Comparison of ENCODE assay signal across 10 cellular contexts in the genomic region with DNA sequence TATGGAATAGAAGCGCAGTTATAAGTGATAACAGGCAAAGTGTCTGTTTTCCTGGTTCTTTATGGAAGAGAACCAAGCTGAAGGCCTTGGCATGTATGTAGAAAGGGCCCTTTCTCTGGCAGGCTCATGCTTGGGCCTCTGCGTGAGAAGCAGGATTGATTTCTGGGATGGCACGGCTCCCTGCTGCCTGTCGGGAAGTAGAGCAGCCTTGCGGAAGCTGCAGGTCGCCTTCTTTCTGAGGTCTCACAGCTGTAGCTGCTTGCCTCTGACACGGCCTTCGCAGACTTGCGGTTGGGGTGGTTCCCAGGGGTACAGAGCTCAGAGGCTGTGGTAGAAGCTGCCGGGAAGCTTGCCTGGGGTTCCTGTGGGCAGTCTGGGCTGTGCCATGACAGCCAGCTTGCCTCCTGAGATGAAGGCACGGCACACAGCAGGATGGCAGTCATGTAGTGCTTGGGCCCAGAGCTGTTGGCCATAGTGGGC. TPM values are rescaled to one million over a fixed set of nuclear protein-coding genes. Genes with fewer than 3 reads are reported as not detected.
DNase-seq lines count a peak whose midpoint lies in the region; ATAC-seq and TF ChIP-seq lines count a peak whose summit lies in the region.
"Had no signal": no experiment of that assay in that cellular context is flagged by ENCODE, and none has a peak within 500 bp of the region (broad histone marks: within the 10 kb centered on the region; RNA-seq: fewer than 3 reads in every experiment).

No MANE protein-coding gene starts in this region.

- no peak overlapping the region for H3K4me3 Mint-ChIP-seq in naive thymus-derived CD8-positive, alpha-beta T cell
- H3K4me3 Mint-ChIP-seq: neural crest cell had no signal

- DNase-seq in globus pallidus (ENCODE audit: low spot score): peak; percentile 78
- DNase-seq in naive thymus-derived CD8-positive, alpha-beta T cell: no peak
- DNase-seq in tibial nerve (ENCODE audit: low spot score in 2 of 2): no peak
- DNase-seq: activated CD8-positive, alpha-beta memory T cell treated with anti-CD3 and anti-CD28 coated beads for 24 hours; GF-D8 had no signal

- peaks cover 0 to 72% (median 11%) of the 10 kb centered on the region in 3 donors for H3K36me3 Mint-ChIP-seq in naive thymus-derived CD8-positive, alpha-beta T cell

- peaks cover 18 to 54% (median 27%) of the 10 kb centered on the region in 4 donors for H3K4me1 Mint-ChIP-seq in naive thymus-derived CD8-positive, alpha-beta T cell

- H3K36me3 ChIP-seq in tibial nerve: peaks cover 0 to 24% (median 0%) of the 10 kb centered on the region in 3 donors

- TF ChIP-seq POLR2A in tibial nerve (IDR thresholded peaks at IDR 0.05): no peak

- no peak overlapping the region for H3K4me3 ChIP-seq in tibial nerve

- H3K27me3 Mint-ChIP-seq in naive thymus-derived CD8-positive, alpha-beta T cell: no peaks in the 10 kb centered on the region

- H3K27ac ChIP-seq in angular gyrus (ENCODE audit: low read depth, low read length): peak overlapping the region; percentile 96
- peak overlapping the region; percentile 35 to 84 (median 73) for H3K27ac ChIP-seq in tibial nerve

- TF ChIP-seq EP300 in tibial nerve (IDR thresholded peaks at IDR 0.05): no peak

- POLR2A ChIA-PET in naive thymus-derived CD8-positive, alpha-beta T cell (lab: Charles Lee): no interaction called here

- no peaks in the 10 kb centered on the region for H3K27me3 ChIP-seq in tibial nerve

- TF ChIP-seq CTCF in tibial nerve (IDR thresholded peaks at IDR 0.05): no peak

- peaks cover 0 to 73% (median 12%) of the 10 kb centered on the region in 4 donors for H3K4me1 ChIP-seq in tibial nerve

- H3K9me3 ChIP-seq in tibial nerve: no peaks in the 10 kb centered on the region

- peak overlapping the region in 3 of 10 donors; percentile 3 to 60 (median 53) for H3K27ac Mint-ChIP-seq in naive thymus-derived CD8-positive, alpha-beta T cell

- no peaks in the 10 kb centered on the region for H3K9me3 Mint-ChIP-seq in naive thymus-derived CD8-positive, alpha-beta T cell
- H3K9me3 Mint-ChIP-seq: neural crest cell had no signal

- peak; percentile 23 to 25 for ATAC-seq in naive thymus-derived CD8-positive, alpha-beta T cell
- no peak for ATAC-seq in GM19023 (IDR thresholded peaks at IDR 0.05; ENCODE audit: unreplicated experiment)
- no peak for ATAC-seq in GM18520 (IDR thresholded peaks at IDR 0.05; ENCODE audit: unreplicated experiment)
- ATAC-seq in HG03280 (IDR thresholded peaks at IDR 0.05; ENCODE audit: unreplicated experiment): no peak

- 45 to 56% methylated on average over 9 to 11 of the region's 11 CpGs for WGBS in tibial nerve, 2 donors

RNA-seq across cellular contexts. Expression of a gene that starts 39.4 kb away (rescaled TPM):
- total RNA-seq in naive thymus-derived CD8-positive, alpha-beta T cell: 100 to 1,000 TPM in 1 of 2 experiments, 10 to 100 TPM in 1; 97.3 to 107 TPM
- 10 to 100 TPM; 17.7 to 33.1 (median 22.8) TPM for polyA plus RNA-seq in naive thymus-derived CD8-positive, alpha-beta T cell
- total RNA-seq in tibial nerve: 10 to 100 TPM; 27.7 to 53.8 (median 38.4) TPM

RNA-seq across cellular contexts. Expression of a gene that starts 55.7 kb away (rescaled TPM):
- 10 to 100 TPM in 1 of 2 experiments, 1 to 10 TPM in 1; 9.0 to 12.4 TPM for total RNA-seq in naive thymus-derived CD8-positive, alpha-beta T cell
- polyA plus RNA-seq in naive thymus-derived CD8-positive, alpha-beta T cell: 10 to 100 TPM in 1 of 3 donors, 1 to 10 TPM in 2; 6.2 to 12.6 (median 6.3) TPM
- total RNA-seq in tibial nerve: 10 to 100 TPM in 3 of 4 donors, 1 to 10 TPM in 1; 4.7 to 22.0 (median 14.2) TPM

Comparison
In these comparisons a context has a peak if more than half of its experiments do, and no peak if none do; other contexts are left out.
1. ATAC-seq: peak in naive thymus-derived CD8-positive, alpha-beta T cell (2 of 2); none in GM19023 (single experiment), GM18520 (single experiment) and HG03280 (single experiment).